Comparison of ENCODE assay signal across 9 cellular contexts in the genomic region with DNA sequence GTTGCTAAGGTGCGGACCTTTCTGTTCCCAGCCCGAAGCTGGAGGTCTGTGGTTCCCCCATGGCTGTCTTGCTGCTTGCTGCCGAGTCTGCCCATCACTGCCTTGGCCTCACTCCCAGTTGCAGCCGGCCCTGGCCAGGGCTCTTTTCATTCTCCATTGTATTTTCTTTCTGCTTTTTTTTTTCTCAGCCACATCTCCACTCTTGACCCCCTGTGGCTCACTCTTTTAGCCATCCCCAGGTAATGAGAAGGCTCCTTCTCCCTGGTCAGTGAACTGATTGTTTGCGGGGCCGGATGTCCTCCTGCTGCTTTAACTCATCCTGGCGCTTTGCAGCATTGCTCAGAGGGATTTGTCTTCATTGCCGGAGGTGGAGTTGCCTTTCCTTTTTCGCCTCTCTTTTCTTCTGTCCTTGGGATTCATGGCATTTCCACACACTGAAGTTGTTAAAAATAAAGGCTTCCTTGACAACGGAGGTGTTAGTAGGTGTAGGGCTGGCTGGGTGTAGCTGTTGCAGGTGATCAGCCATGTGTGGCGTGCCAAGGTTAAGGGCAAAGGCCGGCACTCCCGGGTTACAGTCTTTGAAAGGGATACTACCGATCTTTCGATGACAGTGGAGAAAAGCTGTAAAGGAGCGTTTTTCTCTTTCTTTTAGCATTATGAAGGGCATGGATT. TPM values are rescaled to one million over a fixed set of nuclear protein-coding genes. Genes with fewer than 3 reads are reported as not detected.
A peak's percentile ranks its signal among the peaks of the same experiment; 100 is the strongest.
DNase-seq lines count a peak whose midpoint lies in the region; ATAC-seq and TF ChIP-seq lines count a peak whose summit lies in the region.
"Had no signal": no experiment of that assay in that cellular context is flagged by ENCODE, and none has a peak within 500 bp of the region (broad histone marks: within the 10 kb centered on the region; RNA-seq: fewer than 3 reads in every experiment).

No MANE protein-coding gene starts in this region.

- no peaks in the 10 kb centered on the region for H3K79me2 ChIP-seq in smooth muscle cell (ENCODE audit: low read depth)

- no peaks in the 10 kb centered on the region for H3F3A ChIP-seq in smooth muscle cell (ENCODE audit: low read depth)

- H3K4me3 ChIP-seq in ectodermal cell (ENCODE audit: insufficient read depth, low read depth, low read length) = no peak overlapping the region
- no peak overlapping the region for H3K4me3 ChIP-seq in smooth muscle cell

- H3K4me1 ChIP-seq in ectodermal cell (ENCODE audit: control insufficient read depth, insufficient read depth, low read length) = peaks cover 30% of the 10 kb centered on the region
- H3K4me1 ChIP-seq in smooth muscle cell (ENCODE audit: low read depth) = peaks cover 12% of the 10 kb centered on the region

- H3K27ac ChIP-seq in ectodermal cell (ENCODE audit: insufficient read depth, low read depth, low read length, poor library complexity, severe bottlenecking) (peak overlapping the region; percentile 36), smooth muscle cell (ENCODE audit: low read depth) (no peak overlapping the region)

- DNase-seq in NCI-H2227 (lab: John Stamatoyannopoulos, UW; ENCODE audit: unreplicated experiment) (peak; percentile 64), left lobe of liver (ENCODE audit: low spot score) (peak; percentile 72), smooth muscle cell (lab: John Stamatoyannopoulos, UW; ENCODE audit: unreplicated experiment) (no peak), NCI-H2081 (lab: John Stamatoyannopoulos, UW) (no peak)
- DNase-seq: NCI-H1694 treated with DMSO at 0.1 percent for 48 hours had no signal

- peak overlapping the region; percentile 50 for H2AFZ ChIP-seq in smooth muscle cell (ENCODE audit: low read depth)

- ATAC-seq in left lobe of liver (peak; percentile 99), GM18870 (IDR thresholded peaks at IDR 0.05; ENCODE audit: unreplicated experiment) (no peak), HG03135 (IDR thresholded peaks at IDR 0.05; ENCODE audit: unreplicated experiment) (no peak), HG03571 (IDR thresholded peaks at IDR 0.05; ENCODE audit: unreplicated experiment) (no peak)

- no peak for TF ChIP-seq CTCF in smooth muscle cell (IDR thresholded peaks at IDR 0.05; ENCODE audit: borderline replicate concordance, insufficient read depth, poor library complexity, severe bottlenecking)

- H3K27me3 ChIP-seq in ectodermal cell (ENCODE audit: control insufficient read depth, insufficient read depth, low read length, poor library complexity, severe bottlenecking) (no peaks in the 10 kb centered on the region), smooth muscle cell (ENCODE audit: low read depth) (no peaks in the 10 kb centered on the region)

- H3K9ac ChIP-seq in smooth muscle cell (ENCODE audit: low read depth) = no peak overlapping the region

- H3K4me2 ChIP-seq in smooth muscle cell = no peak overlapping the region

- H4K20me1 ChIP-seq in smooth muscle cell (ENCODE audit: low read depth) = no peaks in the 10 kb centered on the region

- 6 to 7% methylated on average over 16 of the region's 16 CpGs for WGBS in ectodermal cell, 2 experiments
- WGBS in smooth muscle cell (ENCODE audit: low lambda C conversion rate) = 44% methylated on average over 16 of the region's 16 CpGs

- H3K9me3 ChIP-seq in ectodermal cell (ENCODE audit: control insufficient read depth, low read length) = no peaks in the 10 kb centered on the region
- no peaks in the 10 kb centered on the region for H3K9me3 ChIP-seq in smooth muscle cell (replicated peaks; ENCODE audit: low read depth)

- H3K36me3 ChIP-seq in ectodermal cell (ENCODE audit: control insufficient read depth, insufficient read depth, low read length) (no peaks in the 10 kb centered on the region), smooth muscle cell (ENCODE audit: low read depth) (no peaks in the 10 kb centered on the region)

RNA-seq across cellular contexts. Expression of a gene that starts 34.1 kb away (rescaled TPM):
- 39.6 TPM for polyA plus RNA-seq in ectodermal cell (2013, experiment 1 of 4)
- polyA plus RNA-seq in ectodermal cell (2013, experiment 2 of 4) = 55.9 TPM
- polyA plus RNA-seq in ectodermal cell (2013, experiment 3 of 4) = 29.6 TPM
- 37.9 TPM for polyA plus RNA-seq in ectodermal cell (2013, experiment 4 of 4)
- total RNA-seq in left lobe of liver = 2.6 TPM
- total RNA-seq in smooth muscle cell = 8.1 and 8.2 TPM in 2 replicates
- polyA plus RNA-seq in smooth muscle cell = 3.8 and 5.0 TPM in 2 replicates

Comparison
In these comparisons a context has a peak if more than half of its experiments do, and no peak if none do; other contexts are left out.
1. DNase-seq: peak in NCI-H2227 (single experiment) and left lobe of liver (single experiment); none in smooth muscle cell (single experiment) and NCI-H2081 (0 of 2).